8 cellular contexts compared by ENCODE assay signal in genomic region chr6:11224252-11224965, GRCh38. TPM values are rescaled to one million over a fixed set of nuclear protein-coding genes. Genes with fewer than 3 reads are reported as not detected.
DNase-seq lines count a peak whose midpoint lies in the region; ATAC-seq and TF ChIP-seq lines count a peak whose summit lies in the region.

No MANE protein-coding gene starts in this region.

- H3K9me3 ChIP-seq in body of pancreas (no peaks in the 10 kb centered on the region), osteoblast (ENCODE audit: low read depth, low read length) (no peaks in the 10 kb centered on the region)

- H2AFZ ChIP-seq in osteoblast (ENCODE audit: low read length): peak overlapping the region; percentile 2

- 81 to 82% methylated on average over 9 of the region's 9 CpGs for WGBS in body of pancreas, 2 donors

- TF ChIP-seq CTCF in body of pancreas (IDR thresholded peaks at IDR 0.05): no peak
- no peak for TF ChIP-seq CTCF in osteoblast (IDR thresholded peaks at IDR 0.05; ENCODE audit: extremely low read depth, low read depth, low read length)

- no peak for ATAC-seq in body of pancreas
- no peak for ATAC-seq in HG03095 (IDR thresholded peaks at IDR 0.05; ENCODE audit: unreplicated experiment)

- no peak for TF ChIP-seq POLR2A in body of pancreas (IDR thresholded peaks at IDR 0.05)

- H3K27ac ChIP-seq in body of pancreas: peak overlapping the region in 3 of 4 donors; percentile 5 to 62 (median 19)
- H3K27ac ChIP-seq in osteoblast (ENCODE audit: low read depth, low read length): peak overlapping the region; percentile 81

- intact Hi-C loops in body of pancreas (cut with DNase I): no loop called here

- H3K27me3 ChIP-seq in body of pancreas (no peaks in the 10 kb centered on the region), osteoblast (ENCODE audit: insufficient read depth, low read length) (no peaks in the 10 kb centered on the region)

- peak; percentile 27 for DNase-seq in activated T-cell treated with anti-CD3 and anti-CD28 coated beads for 48 hours (ENCODE audit: low read depth)
- DNase-seq in activated T-cell treated with anti-CD3 and anti-CD28 coated beads for 4 hours: no peak
- peak; percentile 71 for DNase-seq in M059J (ENCODE audit: low read depth)
- no peak for DNase-seq in body of pancreas
- DNase-seq in osteoblast (ENCODE audit: insufficient read length, low spot score, missing footprints): peak; percentile 91
- DNase-seq in NCI-H2081 treated with DMSO at 0.1 percent for 48 hours (lab: John Stamatoyannopoulos, UW): no peak
- DNase-seq in NCI-H1694 (lab: John Stamatoyannopoulos, UW): no peak

- H3K4me3 ChIP-seq in body of pancreas (no peak overlapping the region), osteoblast (ENCODE audit: insufficient read depth, low read length) (peak overlapping the region; percentile 10)

- no peaks in the 10 kb centered on the region for H3K36me3 ChIP-seq in body of pancreas (replicated peaks in 1 of 2; ENCODE audit: insufficient read depth in 1 of 2, low read depth in 2 of 2)
- H3K36me3 ChIP-seq in osteoblast (ENCODE audit: insufficient read depth, low read length): peaks cover 5% of the 10 kb centered on the region

- peaks cover 6% of the 10 kb centered on the region for H4K20me1 ChIP-seq in osteoblast (ENCODE audit: insufficient read depth, low read length)

- H3K4me2 ChIP-seq in osteoblast (ENCODE audit: insufficient read depth, low read length): peak overlapping the region; percentile 67

- H3K4me1 ChIP-seq in body of pancreas: peaks cover 27% of the 10 kb centered on the region
- H3K4me1 ChIP-seq in osteoblast (ENCODE audit: insufficient read depth, low read length): peaks cover 38% of the 10 kb centered on the region

- H3K79me2 ChIP-seq in osteoblast (ENCODE audit: insufficient read depth, low read length): peaks cover 91% of the 10 kb centered on the region

RNA-seq across cellular contexts. Expression of gene NEDD9, which starts 8.1 kb away (rescaled TPM):
- 53.5 and 79.4 TPM in 2 replicates for total RNA-seq in M059J (2014; rRNA removed; shearing (Covaris generic))
- total RNA-seq in body of pancreas (10 to 100 TPM; 22.8 to 58.3 TPM), osteoblast (23.0 and 32.9 TPM in 2 replicates)

Comparison
In these comparisons a context has a peak if more than half of its experiments do, and no peak if none do; other contexts are left out.
1. DNase-seq: peak in activated T-cell treated with anti-CD3 and anti-CD28 coated beads for 48 hours (single experiment), M059J (single experiment) and osteoblast (single experiment); none in activated T-cell treated with anti-CD3 and anti-CD28 coated beads for 4 hours (single experiment), body of pancreas (0 of 4), NCI-H2081 treated with DMSO at 0.1 percent for 48 hours (single experiment) and NCI-H1694 (single experiment).